ENCODE assay signal across 8 cellular contexts in genomic region chr2:186503827-186504606, GRCh38. TPM values are rescaled to one million over a fixed set of nuclear protein-coding genes. Genes with fewer than 3 reads are reported as not detected.
DNase-seq lines count a peak whose midpoint lies in the region; ATAC-seq and TF ChIP-seq lines count a peak whose summit lies in the region.

No MANE protein-coding gene starts in this region.

- no peaks in the 10 kb centered on the region for H3K9me3 ChIP-seq in RWPE2 (ENCODE audit: severe bottlenecking)
- H3K9me3 ChIP-seq in esophagus squamous epithelium, result no peaks in the 10 kb centered on the region

- intact Hi-C loops in esophagus squamous epithelium (cut with DNase I), result loop anchor here (5.0 kb wide), 1 partner anchor 138 kb away; no protein-coding TSS in a partner anchor

- H3K4me3 ChIP-seq in RWPE2 (ENCODE audit: severe bottlenecking) (no peak overlapping the region), esophagus squamous epithelium (no peak overlapping the region), retinal pigment epithelial cell (ENCODE audit: low read length) (no peak overlapping the region)

- H3K27me3 ChIP-seq in RWPE2 (ENCODE audit: insufficient read depth, poor library complexity, severe bottlenecking), result no peaks in the 10 kb centered on the region
- H3K27me3 ChIP-seq in esophagus squamous epithelium, result no peaks in the 10 kb centered on the region

- no peak overlapping the region for H3K27ac ChIP-seq in RWPE2 (ENCODE audit: poor library complexity, severe bottlenecking)
- peak overlapping the region in 1 of 4 donors; percentile 22 for H3K27ac ChIP-seq in esophagus squamous epithelium

- no peaks in the 10 kb centered on the region for H3K4me1 ChIP-seq in RWPE2 (ENCODE audit: insufficient read depth, poor library complexity, severe bottlenecking)
- H3K4me1 ChIP-seq in esophagus squamous epithelium, result peaks cover 0 to 18% (median 0%) of the 10 kb centered on the region in 3 donors

- ATAC-seq in GM18511 (IDR thresholded peaks at IDR 0.05; ENCODE audit: unreplicated experiment) (peak; percentile 63), RWPE2 (ENCODE audit: low read depth) (peak; percentile 53; the same call in 2 of the 3 replicates), HG02571 (IDR thresholded peaks at IDR 0.05; ENCODE audit: unreplicated experiment) (no peak)

- peaks cover 100% of the 10 kb centered on the region for H3K36me3 ChIP-seq in RWPE2 (ENCODE audit: low read depth)
- H3K36me3 ChIP-seq in esophagus squamous epithelium, result peaks cover 4 to 93% (median 14%) of the 10 kb centered on the region in 3 donors

- TF ChIP-seq CTCF in RWPE2 (IDR thresholded peaks at IDR 0.05; ENCODE audit: poor library complexity, severe bottlenecking), result peak; percentile 84
- TF ChIP-seq CTCF in esophagus squamous epithelium (IDR thresholded peaks at IDR 0.05), result peak in 5 of 6 experiments; percentile 42 to 74 (median 60)
- peak; percentile 31 for TF ChIP-seq CTCF in retinal pigment epithelial cell (conservative IDR thresholded peaks at IDR 0.05; ENCODE audit: low read depth, low read length)

- no peak for TF ChIP-seq POLR2A in esophagus squamous epithelium (IDR thresholded peaks at IDR 0.05)

- DNase-seq in AML-193 (lab: John Stamatoyannopoulos, UW), result peak; percentile 24 to 51
- peak; percentile 63 for DNase-seq in HT-29 (ENCODE audit: low spot score)
- no peak for DNase-seq in RWPE2 (ENCODE audit: low spot score)
- no peak for DNase-seq in esophagus squamous epithelium (lab: John Stamatoyannopoulos, UW)
- no peak for DNase-seq in retinal pigment epithelial cell (ENCODE audit: low read depth)
- no peak for DNase-seq in activated naive CD4-positive, alpha-beta T cell (lab: John Stamatoyannopoulos, UW)

- 45 to 51% methylated on average over 5 of the region's 5 CpGs for WGBS in esophagus squamous epithelium, 2 donors

RNA-seq across cellular contexts. Expression of gene ZC3H15, which starts 18.0 kb away (rescaled TPM):
- 41.6 and 47.6 TPM in 2 replicates for total RNA-seq in HT-29 (2014; rRNA removed; shearing (Covaris generic))
- total RNA-seq in esophagus squamous epithelium, result 10 to 100 TPM; 32.2 to 68.5 (median 53.7) TPM

Comparison
In these comparisons a context has a peak if more than half of its experiments do, and no peak if none do; other contexts are left out.
1. DNase-seq: peak in AML-193 (2 of 2) and HT-29 (single experiment); none in RWPE2 (single experiment), esophagus squamous epithelium (single experiment), retinal pigment epithelial cell (single experiment) and activated naive CD4-positive, alpha-beta T cell (0 of 4).
2. CTCF ChIP-seq: peak in every context shown above with its lines; median percentile 84 in RWPE2; 60 in esophagus squamous epithelium; 31 in retinal pigment epithelial cell.